ENCODE assay signal across 22 cellular contexts in the genomic region with DNA sequence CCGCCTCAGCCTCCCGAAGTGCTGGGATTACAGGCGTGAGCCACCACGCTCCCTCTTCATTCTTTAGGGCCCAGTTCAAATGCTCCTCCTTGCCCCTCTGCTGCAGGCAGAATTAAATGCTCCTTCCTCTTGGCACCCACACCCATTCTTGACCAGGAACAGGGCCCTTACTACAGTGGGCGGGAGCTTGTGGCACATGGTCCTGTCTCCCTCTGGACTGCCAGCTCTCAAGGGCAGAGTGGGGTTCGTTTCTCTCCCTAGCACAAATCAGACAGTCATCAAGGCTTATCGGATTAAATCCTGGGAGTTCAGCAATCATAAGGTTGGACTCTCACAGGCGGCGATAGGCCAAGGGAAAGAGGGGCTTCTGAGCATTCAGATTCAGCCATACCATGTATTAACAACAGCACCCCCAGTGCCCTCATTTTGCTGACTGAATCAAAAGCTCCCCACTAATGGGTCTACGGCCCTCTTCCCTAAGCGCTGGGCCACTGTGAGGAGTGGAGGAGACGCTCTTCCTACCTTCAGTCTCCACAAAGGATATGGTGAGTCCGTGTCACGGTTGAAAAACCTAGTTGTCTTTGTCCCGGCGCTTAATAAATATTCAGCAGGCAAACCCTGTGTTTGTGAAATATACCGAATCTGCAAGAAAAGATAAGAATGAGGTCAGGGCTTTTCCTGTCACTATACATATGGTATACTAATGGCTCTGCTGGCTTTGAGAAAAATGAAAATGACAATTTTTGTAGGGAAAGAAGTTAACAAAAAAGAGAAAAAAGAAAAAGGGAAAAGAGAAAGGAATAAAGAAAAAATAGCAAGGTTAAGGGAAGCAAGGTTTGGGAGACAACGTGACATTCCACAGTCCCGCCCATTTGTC.
DNase-seq lines count a peak whose midpoint lies in the region; ATAC-seq and TF ChIP-seq lines count a peak whose summit lies in the region.
"Had no signal": no experiment of that assay in that cellular context is flagged by ENCODE, and none has a peak within 500 bp of the region (broad histone marks: within the 10 kb centered on the region; RNA-seq: fewer than 3 reads in every experiment).

No MANE protein-coding gene starts in this region.

- H3K4me3 ChIP-seq in CD4-positive, CD25-positive, alpha-beta regulatory T cell (ENCODE audit: low read depth, low read length) = no peak overlapping the region
- H3K4me3 ChIP-seq in CD8-positive, alpha-beta memory T cell (ENCODE audit: low read length) = no peak overlapping the region
- H3K4me3 ChIP-seq in naive thymus-derived CD4-positive, alpha-beta T cell (ENCODE audit: low read length) = no peak overlapping the region
- H3K4me3 ChIP-seq: body of pancreas, colonic mucosa, HAP-1, pancreas had no signal

- H3K4me1 Mint-ChIP-seq in CD4-positive, CD25-positive, alpha-beta regulatory T cell = peaks cover 17 to 65% (median 23%) of the 10 kb centered on the region in 4 donors
- H3K4me1 Mint-ChIP-seq in CD8-positive, alpha-beta memory T cell = peaks cover 40 to 50% (median 41%) of the 10 kb centered on the region in 3 donors
- peaks cover 63% of the 10 kb centered on the region for H3K4me1 Mint-ChIP-seq in activated CD8-positive, alpha-beta T cell treated with anti-CD3 and anti-CD28 coated beads for 36 hours (ENCODE audit: low read depth)
- peaks cover 54 to 92% (median 80%) of the 10 kb centered on the region in 7 donors for H3K4me1 Mint-ChIP-seq in naive thymus-derived CD4-positive, alpha-beta T cell

- no peak for TF ChIP-seq CTCF in activated CD8-positive, alpha-beta T cell treated with anti-CD3 and anti-CD28 coated beads for 36 hours (IDR thresholded peaks at IDR 0.05)

- peaks cover 1% of the 10 kb centered on the region for H3K36me3 ChIP-seq in CD4-positive, CD25-positive, alpha-beta regulatory T cell (ENCODE audit: control insufficient read depth, insufficient read depth, low read length)
- H3K36me3 ChIP-seq in CD8-positive, alpha-beta memory T cell (ENCODE audit: insufficient read depth, low read length) = peaks cover 8% of the 10 kb centered on the region
- H3K36me3 ChIP-seq in naive thymus-derived CD4-positive, alpha-beta T cell (ENCODE audit: control insufficient read depth in 2 of 3, insufficient read depth in 3 of 3, low read length in 3 of 3) = no peaks in the 10 kb centered on the region
- H3K36me3 ChIP-seq: colonic mucosa had no signal

- DNase-seq in CD4-positive, CD25-positive, alpha-beta regulatory T cell = no peak
- DNase-seq in CD8-positive, alpha-beta memory T cell = no peak
- DNase-seq in activated CD8-positive, alpha-beta T cell treated with anti-CD3 and anti-CD28 coated beads for 36 hours = no peak
- no peak for DNase-seq in naive thymus-derived CD4-positive, alpha-beta T cell
- DNase-seq in stimulated activated CD4-positive, alpha-beta T cell treated with anti-CD3 and anti-CD28 coated beads, Interleukin-15, amount 100 ng/mL, for 24 hours = no peak
- DNase-seq in left cardiac atrium = no peak
- DNase-seq in LoVo (ENCODE audit: low spot score) = no peak
- DNase-seq: activated CD4-positive, CD25-positive, alpha-beta regulatory T cell; activated CD8-positive, alpha-beta memory T cell treated with anti-CD3 and anti-CD28 coated beads, Interleukin-2, amount 50 U/mL, for 4 hours; colonic mucosa; DMS53; hippocampal formation; kidney; NCI-H1436; NCI-H2171; NCI-H526; pancreas; stimulated activated CD4-positive, alpha-beta T cell treated with anti-CD3 and anti-CD28 coated beads, Interleukin-1b, Interleukin-23, amount 100 ng/mL, for 48 hours had no signal

- peaks cover 21% of the 10 kb centered on the region for H3K36me3 Mint-ChIP-seq in CD4-positive, CD25-positive, alpha-beta regulatory T cell
- peaks cover 0 to 40% (median 22%) of the 10 kb centered on the region in 3 donors for H3K36me3 Mint-ChIP-seq in CD8-positive, alpha-beta memory T cell
- peaks cover 42% of the 10 kb centered on the region for H3K36me3 Mint-ChIP-seq in activated CD8-positive, alpha-beta T cell treated with anti-CD3 and anti-CD28 coated beads for 36 hours (ENCODE audit: low read depth)
- H3K36me3 Mint-ChIP-seq in naive thymus-derived CD4-positive, alpha-beta T cell = peaks cover 8 to 54% (median 48%) of the 10 kb centered on the region in 5 donors

- no peaks in the 10 kb centered on the region for H3K27me3 Mint-ChIP-seq in CD4-positive, CD25-positive, alpha-beta regulatory T cell
- H3K27me3 Mint-ChIP-seq in CD8-positive, alpha-beta memory T cell = peaks cover 0 to 4% of the 10 kb centered on the region in 2 donors
- H3K27me3 Mint-ChIP-seq in activated CD8-positive, alpha-beta T cell treated with anti-CD3 and anti-CD28 coated beads for 36 hours = no peaks in the 10 kb centered on the region
- H3K27me3 Mint-ChIP-seq in naive thymus-derived CD4-positive, alpha-beta T cell = no peaks in the 10 kb centered on the region

- no peaks in the 10 kb centered on the region for H3K9me3 ChIP-seq in CD4-positive, CD25-positive, alpha-beta regulatory T cell (ENCODE audit: control insufficient read depth in 2 of 2, low read length in 2 of 2)
- no peaks in the 10 kb centered on the region for H3K9me3 ChIP-seq in CD8-positive, alpha-beta memory T cell (ENCODE audit: low read length)
- H3K9me3 ChIP-seq in naive thymus-derived CD4-positive, alpha-beta T cell (ENCODE audit: control insufficient read depth in 2 of 3, low read length in 3 of 3) = no peaks in the 10 kb centered on the region
- H3K9me3 ChIP-seq: body of pancreas, colonic mucosa, HAP-1, pancreas had no signal

- POLR2A ChIA-PET in CD8-positive, alpha-beta memory T cell (lab: Charles Lee) = no interaction called here
- POLR2A ChIA-PET in activated CD8-positive, alpha-beta T cell treated with anti-CD3 and anti-CD28 coated beads for 36 hours (lab: Charles Lee) = no interaction called here
- POLR2A ChIA-PET in naive thymus-derived CD4-positive, alpha-beta T cell (lab: Charles Lee) = interaction anchor here (0.6 to 0.9 kb wide), 2 partner anchors 393 to 546 kb away, joined by 3 read pairs; partner anchors contain the start of gene KDM7A

- H3K27ac Mint-ChIP-seq in CD4-positive, CD25-positive, alpha-beta regulatory T cell = peak overlapping the region in 2 of 3 donors; percentile 54 to 89
- peak overlapping the region in 5 of 8 donors; percentile 32 to 87 (median 47) for H3K27ac Mint-ChIP-seq in CD8-positive, alpha-beta memory T cell
- H3K27ac Mint-ChIP-seq in activated CD8-positive, alpha-beta T cell treated with anti-CD3 and anti-CD28 coated beads for 36 hours = peak overlapping the region; percentile 63
- H3K27ac Mint-ChIP-seq in naive thymus-derived CD4-positive, alpha-beta T cell = peak overlapping the region; percentile 77 to 98 (median 96)

- CTCF ChIA-PET in CD8-positive, alpha-beta memory T cell (lab: Charles Lee) = interaction anchor here (0.9 to 1.1 kb wide), 2 partner anchors 12 to 15 kb away, joined by 3 read pairs; no protein-coding TSS in a partner anchor
- CTCF ChIA-PET in activated CD8-positive, alpha-beta T cell treated with anti-CD3 and anti-CD28 coated beads for 36 hours (lab: Charles Lee) = interaction anchor here (1.5 to 5.7 kb wide), 3 partner anchors 10 to 15 kb away, joined by 3 to 51 read pairs (median 36); no protein-coding TSS in a partner anchor
- CTCF ChIA-PET in naive thymus-derived CD4-positive, alpha-beta T cell (lab: Charles Lee) = interaction anchor here (2.5 to 3.5 kb wide), 3 partner anchors 10 to 15 kb away, joined by 10 to 21 read pairs (median 15); no protein-coding TSS in a partner anchor

- no peaks in the 10 kb centered on the region for H3K27me3 ChIP-seq in CD4-positive, CD25-positive, alpha-beta regulatory T cell (ENCODE audit: control insufficient read depth, insufficient read depth, low read length)
- no peaks in the 10 kb centered on the region for H3K27me3 ChIP-seq in CD8-positive, alpha-beta memory T cell (ENCODE audit: insufficient read depth, low read length, poor library complexity, severe bottlenecking)
- no peaks in the 10 kb centered on the region for H3K27me3 ChIP-seq in naive thymus-derived CD4-positive, alpha-beta T cell (ENCODE audit: control insufficient read depth in 2 of 2, insufficient read depth in 2 of 2, low read length in 2 of 2)
- H3K27me3 ChIP-seq: body of pancreas, colonic mucosa, pancreas had no signal

- no peak for ATAC-seq in CD4-positive, CD25-positive, alpha-beta regulatory T cell (ENCODE audit: low read depth in 2 of 2)
- no peak for ATAC-seq in activated CD8-positive, alpha-beta T cell treated with anti-CD3 and anti-CD28 coated beads for 36 hours
- ATAC-seq in naive thymus-derived CD4-positive, alpha-beta T cell = no peak
- no peak for ATAC-seq in HG03045 (IDR thresholded peaks at IDR 0.05; ENCODE audit: unreplicated experiment)
- ATAC-seq in left cardiac atrium = no peak
- ATAC-seq: body of pancreas, pancreas, Right ventricle myocardium inferior had no signal

- H3K27ac ChIP-seq in CD4-positive, CD25-positive, alpha-beta regulatory T cell (ENCODE audit: insufficient read depth, low read length, poor library complexity, severe bottlenecking) = no peak overlapping the region
- H3K27ac ChIP-seq in CD8-positive, alpha-beta memory T cell (ENCODE audit: low read depth, low read length) = peak overlapping the region; percentile 13
- peak overlapping the region; percentile 64 for H3K27ac ChIP-seq in naive thymus-derived CD4-positive, alpha-beta T cell (ENCODE audit: low read depth, low read length)
- H3K27ac ChIP-seq: body of pancreas, colonic mucosa, pancreas had no signal

- H3K9me3 Mint-ChIP-seq in CD4-positive, CD25-positive, alpha-beta regulatory T cell = no peaks in the 10 kb centered on the region
- no peaks in the 10 kb centered on the region for H3K9me3 Mint-ChIP-seq in CD8-positive, alpha-beta memory T cell
- no peaks in the 10 kb centered on the region for H3K9me3 Mint-ChIP-seq in activated CD8-positive, alpha-beta T cell treated with anti-CD3 and anti-CD28 coated beads for 36 hours
- peaks cover 0 to 1% (median 0%) of the 10 kb centered on the region in 11 donors for H3K9me3 Mint-ChIP-seq in naive thymus-derived CD4-positive, alpha-beta T cell

- peaks cover 22% of the 10 kb centered on the region for H3K4me1 ChIP-seq in CD4-positive, CD25-positive, alpha-beta regulatory T cell (ENCODE audit: control insufficient read depth, insufficient read depth, low read length, poor library complexity, severe bottlenecking)
- H3K4me1 ChIP-seq in CD8-positive, alpha-beta memory T cell (ENCODE audit: insufficient read depth, low read length) = peaks cover 75% of the 10 kb centered on the region
- peaks cover 17 to 72% of the 10 kb centered on the region in 2 donors for H3K4me1 ChIP-seq in naive thymus-derived CD4-positive, alpha-beta T cell (ENCODE audit: control insufficient read depth in 2 of 2, insufficient read depth in 2 of 2, low read length in 2 of 2)
- H3K4me1 ChIP-seq: body of pancreas, colonic mucosa, pancreas had no signal

- peak overlapping the region in 1 of 4 donors; percentile 50 for H3K4me3 Mint-ChIP-seq in CD4-positive, CD25-positive, alpha-beta regulatory T cell
- no peak overlapping the region for H3K4me3 Mint-ChIP-seq in CD8-positive, alpha-beta memory T cell
- H3K4me3 Mint-ChIP-seq in activated CD8-positive, alpha-beta T cell treated with anti-CD3 and anti-CD28 coated beads for 36 hours = no peak overlapping the region
- H3K4me3 Mint-ChIP-seq in naive thymus-derived CD4-positive, alpha-beta T cell = peak overlapping the region; percentile 18 to 84 (median 68)

- intact Hi-C loops in activated CD8-positive, alpha-beta T cell treated with anti-CD3 and anti-CD28 coated beads for 36 hours (cut with micrococcal nuclease) = no loop called here
- intact Hi-C loops in naive thymus-derived CD4-positive, alpha-beta T cell (cut with micrococcal nuclease) = loop anchor here in 1 of 2 donors (1.0 kb wide), 1 partner anchor 9 kb away; no protein-coding TSS in a partner anchor
- intact Hi-C loops in left cardiac atrium (cut with DNase I) = no loop called here

Comparison
In these comparisons a context has a peak if more than half of its experiments do, and no peak if none do; other contexts are left out.
1. H3K4me3 Mint-ChIP-seq: peak in naive thymus-derived CD4-positive, alpha-beta T cell (10 of 10); none in CD8-positive, alpha-beta memory T cell (0 of 7) and activated CD8-positive, alpha-beta T cell treated with anti-CD3 and anti-CD28 coated beads for 36 hours (single experiment).
2. Peak in every context shown above with its lines, with median percentiles within 50 percentile points of each other: H3K27ac Mint-ChIP-seq.